ENCODE assay signal across 26 cellular contexts in the genomic region with DNA sequence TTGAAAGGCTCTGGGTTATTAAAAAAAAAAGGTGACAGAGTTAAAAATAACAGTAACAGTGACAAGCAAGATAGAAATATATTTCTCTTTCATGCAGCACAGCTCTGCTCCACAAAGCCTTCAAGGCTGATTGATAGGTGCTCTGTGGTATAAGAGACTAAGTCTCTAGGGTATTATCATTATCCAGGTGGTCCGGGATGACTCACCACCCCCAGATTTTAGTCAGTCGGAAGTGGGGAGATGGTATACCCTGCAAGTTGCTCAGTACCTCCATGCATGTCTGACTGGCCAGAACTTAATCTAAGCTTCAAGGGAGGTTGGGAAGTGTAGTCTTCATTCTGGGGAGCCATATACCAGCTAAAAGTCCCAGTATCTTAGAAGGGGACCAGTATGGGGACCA.
"Had no signal": no experiment of that assay in that cellular context is flagged by ENCODE, and none has a peak within 500 bp of the region (broad histone marks: within the 10 kb centered on the region; RNA-seq: fewer than 3 reads in every experiment).

No MANE protein-coding gene starts in this region.

- H3K4me1 ChIP-seq: ascending aorta, colonic mucosa, tibial nerve had no signal

- H3K9me3 ChIP-seq: ascending aorta, colonic mucosa, neutrophil, tibial nerve had no signal

- H3K79me2 ChIP-seq: hepatocyte had no signal

- H3K27me3 ChIP-seq: ascending aorta, cardiac muscle cell, colonic mucosa, hepatocyte, neutrophil, tibial nerve had no signal

- H2AFZ ChIP-seq: hepatocyte had no signal

- H3K27ac ChIP-seq: ascending aorta, cardiac muscle cell, colonic mucosa, neutrophil had no signal

- H3K4me2 ChIP-seq: hepatocyte, smooth muscle cell had no signal

- ATAC-seq: left cardiac atrium; sciatic nerve; stimulated activated memory B cell treated with anti-CD40 and anti-IgM and Interleukin-4, amounts not matched to agents 10 μg/mL and 1 μg/mL and 100 μg/mL, for 72 hours; stimulated activated naive CD8-positive, alpha-beta T cell treated with anti-CD3 and anti-CD28 coated beads, Interleukin-15, amount 100 ng/mL, for 72 hours had no signal

- H3K4me3 ChIP-seq: ascending aorta, cardiac muscle cell, colonic mucosa, hepatocyte, smooth muscle cell, tibial nerve had no signal

- H3K36me3 ChIP-seq: ascending aorta, colonic mucosa, neutrophil, tibial nerve had no signal

- DNase-seq: activated CD4-positive, alpha-beta T cell treated with anti-CD3 and anti-CD28 coated beads for 4 hours; activated CD4-positive, alpha-beta T cell treated with anti-CD3 and anti-CD28 coated beads, Interleukin-2, amount 50 U/mL, for 4 hours; activated CD8-positive, alpha-beta memory T cell treated with anti-CD3 and anti-CD28 coated beads for 24 hours; activated effector memory CD4-positive, alpha-beta T cell treated with Interleukin-2 at 50 U/mL for 16 hours; activated naive CD4-positive, alpha-beta T cell treated with Interleukin-2 at 50 U/mL for 16 hours; cerebellar nuclear complex; colonic mucosa; effector memory CD4-positive, alpha-beta T cell; glutamatergic neuron; islet precursor cell; left cardiac atrium; mammary epithelial cell; naive B cell; nephron progenitor cell; stimulated activated CD4-positive, alpha-beta T cell treated with anti-CD3 and anti-CD28 coated beads, Interleukin-1b, Interleukin-23, amount 100 ng/mL, for 48 hours; stimulated activated CD4-positive, alpha-beta T cell treated with anti-CD3 and anti-CD28 coated beads, Interleukin-4, amount 100 ng/mL, for 4 hours; stimulated activated CD8-positive, alpha-beta memory T cell treated with anti-CD3 and anti-CD28 coated beads, Interleukin-4, amount 100 ng/mL, for 48 hours; stimulated activated naive CD8-positive, alpha-beta T cell treated with anti-CD3 and anti-CD28 coated beads, Interleukin-15, amount 100 ng/mL, for 72 hours had no signal
